10 cellular contexts compared by ENCODE assay signal in genomic region chr7:158325530-158326381, GRCh38.
A peak's percentile ranks its signal among the peaks of the same experiment; 100 is the strongest.
DNase-seq lines count a peak whose midpoint lies in the region; ATAC-seq and TF ChIP-seq lines count a peak whose summit lies in the region.
"Had no signal": no experiment of that assay in that cellular context is flagged by ENCODE, and none has a peak within 500 bp of the region (broad histone marks: within the 10 kb centered on the region; RNA-seq: fewer than 3 reads in every experiment).

No MANE protein-coding gene starts in this region.

- H3K79me2 ChIP-seq in HCT116 (ENCODE audit: insufficient read depth, low read length) (no peaks in the 10 kb centered on the region), osteoblast (ENCODE audit: insufficient read depth, low read length) (no peaks in the 10 kb centered on the region)

- TF ChIP-seq RAD21 in HCT116 (IDR thresholded peaks at IDR 0.05; ENCODE audit: low read depth), result 0 out of 2 replicates have a peak, but pooled peaks have one; percentile 26

- H2AFZ ChIP-seq in HCT116 (ENCODE audit: low read depth, low read length, poor library complexity, severe bottlenecking) (no peak overlapping the region), osteoblast (ENCODE audit: low read length) (no peak overlapping the region)

- no peak overlapping the region for H3K9ac ChIP-seq in HCT116 (ENCODE audit: low read length)

- CTCF ChIA-PET in HCT116 (lab: Charles Lee), result no interaction called here

- H3K9me3 ChIP-seq in HCT116 (ENCODE audit: control insufficient read depth in 1 of 2, insufficient read depth in 1 of 2, low read depth in 1 of 2, low read length in 2 of 2) (peaks cover 0 to 6% of the 10 kb centered on the region in 2 experiments; a peak in 2 of 4 replicates), osteoblast (ENCODE audit: low read depth, low read length) (peaks cover 3% of the 10 kb centered on the region)

- no peak overlapping the region for H3K4me2 ChIP-seq in HCT116 (ENCODE audit: low read length)
- H3K4me2 ChIP-seq in osteoblast (ENCODE audit: insufficient read depth, low read length), result no peak overlapping the region

- H3K27ac ChIP-seq in HCT116 (ENCODE audit: low read depth, low read length), result no peak overlapping the region
- no peak overlapping the region for H3K27ac ChIP-seq in osteoblast (ENCODE audit: low read depth, low read length)

- H3K4me3 ChIP-seq in HCT116 (replicated peaks in 1 of 2; ENCODE audit: low read depth in 1 of 2, low read length in 2 of 2) (no peak overlapping the region), epithelial cell of esophagus (ENCODE audit: low read length) (no peak overlapping the region), osteoblast (ENCODE audit: insufficient read depth, low read length) (no peak overlapping the region)

- DNase-seq in HCT116 (ENCODE audit: low read depth, low spot score), result no peak
- peak; percentile 68 for DNase-seq in NCI-H2227 treated with DMSO at 0.1 percent for 48 hours (lab: John Stamatoyannopoulos, UW)
- DNase-seq in epithelial cell of esophagus (ENCODE audit: low read depth), result peak; percentile 87
- peak; percentile 62 for DNase-seq in osteoblast (ENCODE audit: insufficient read length, low spot score, missing footprints)
- no peak for DNase-seq in A172 (ENCODE audit: low spot score)
- no peak for DNase-seq in GF-D8 (lab: John Stamatoyannopoulos, UW)
- no peak for DNase-seq in NCI-H1694 treated with DMSO at 0.1 percent for 48 hours (lab: John Stamatoyannopoulos, UW)
- DNase-seq: activated CD4-positive, alpha-beta T cell treated with anti-CD3 and anti-CD28 coated beads for 48 hours; kidney glomerular epithelial cell had no signal

- ATAC-seq in HCT116 (no peak; the same call in 1 of the 2 replicates), GM19397 (IDR thresholded peaks at IDR 0.05; ENCODE audit: unreplicated experiment) (no peak)

- H3K4me1 ChIP-seq in HCT116 (ENCODE audit: control insufficient read depth in 1 of 2, insufficient read depth in 2 of 2, low read length in 2 of 2), result no peaks in the 10 kb centered on the region
- H3K4me1 ChIP-seq in osteoblast (ENCODE audit: insufficient read depth, low read length), result no peaks in the 10 kb centered on the region

- no TSS peak for BruUV-seq in HCT116 (replicated peaks; lab: Mats Ljungman, UMichigan)

- RAD21 ChIA-PET in HCT116 (lab: Charles Lee; ENCODE audit: low non-redundant PET in 1 of 2, low total read pairs in 2 of 2, uncharacterized antibody in 2 of 2, unreplicated experiment in 2 of 2), result no interaction called here

- H3K9me2 ChIP-seq in HCT116 (ENCODE audit: insufficient read depth), result no peaks in the 10 kb centered on the region

- TF ChIP-seq CTCF in HCT116 (IDR thresholded peaks at IDR 0.05 in 2 of 3, conservative IDR thresholded peaks at IDR 0.05 in 1 of 3; ENCODE audit: borderline replicate concordance in 1 of 3, insufficient read depth in 1 of 3, low read depth in 2 of 3, low read length in 2 of 3), result 0 out of 6 replicates have a peak, but pooled peaks of 1 of the 3 experiments have one; percentile 12
- peak; percentile 62 for TF ChIP-seq CTCF in epithelial cell of esophagus (IDR thresholded peaks at IDR 0.05; ENCODE audit: insufficient read depth, low read depth, low read length, missing control alignments)
- TF ChIP-seq CTCF in osteoblast (IDR thresholded peaks at IDR 0.05; ENCODE audit: extremely low read depth, low read depth, low read length), result no peak

- no peak for TF ChIP-seq POLR2A in HCT116 (IDR thresholded peaks at IDR 0.05; ENCODE audit: borderline replicate concordance, extremely low read depth, insufficient read depth, insufficient read length)

- H3K27me3 ChIP-seq in HCT116 (ENCODE audit: insufficient read depth, low read length) (no peaks in the 10 kb centered on the region), osteoblast (ENCODE audit: insufficient read depth, low read length) (no peaks in the 10 kb centered on the region)

- POLR2A ChIA-PET in HCT116 (lab: Charles Lee), result no interaction called here

- no peaks in the 10 kb centered on the region for H3K36me3 ChIP-seq in HCT116 (ENCODE audit: control insufficient read depth in 1 of 2, insufficient read depth in 2 of 2, low read length in 2 of 2)
- no peaks in the 10 kb centered on the region for H3K36me3 ChIP-seq in osteoblast (ENCODE audit: insufficient read depth, low read length)

- intact Hi-C loops in HCT116 (cut with micrococcal nuclease), result no loop called here

- H4K20me1 ChIP-seq in HCT116 (ENCODE audit: insufficient read depth) (no peaks in the 10 kb centered on the region), osteoblast (ENCODE audit: insufficient read depth, low read length) (no peaks in the 10 kb centered on the region)

TF ChIP-seq in HCT116, 20 proteins besides CTCF, POLR2A, EP300 and RAD21:
- TF ChIP-seq REST (IDR thresholded peaks at IDR 0.05; ENCODE audit: low read depth) (no peak), CBX3 (IDR thresholded peaks at IDR 0.05; ENCODE audit: low read depth) (no peak), YY1 (IDR thresholded peaks at IDR 0.05; ENCODE audit: extremely low read depth, insufficient replicate concordance, low read depth, low read length) (no peak), CEBPB (IDR thresholded peaks at IDR 0.05; ENCODE audit: low read depth) (no peak)
- TF ChIP-seq, protein P1, sequence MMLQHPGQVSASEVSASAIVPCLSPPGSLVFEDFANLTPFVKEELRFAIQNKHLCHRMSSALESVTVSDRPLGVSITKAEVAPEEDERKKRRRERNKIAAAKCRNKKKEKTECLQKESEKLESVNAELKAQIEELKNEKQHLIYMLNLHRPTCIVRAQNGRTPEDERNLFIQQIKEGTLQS (IDR thresholded peaks at IDR 0.05), result no peak

Comparison
In these comparisons a context has a peak if more than half of its experiments do, and no peak if none do; other contexts are left out.
1. DNase-seq: peak in NCI-H2227 treated with DMSO at 0.1 percent for 48 hours (single experiment), epithelial cell of esophagus (single experiment) and osteoblast (single experiment); none in HCT116 (single experiment), A172 (single experiment), GF-D8 (single experiment) and NCI-H1694 treated with DMSO at 0.1 percent for 48 hours (single experiment).